Comparison of ENCODE assay signal across 18 cellular contexts in the genomic region with DNA sequence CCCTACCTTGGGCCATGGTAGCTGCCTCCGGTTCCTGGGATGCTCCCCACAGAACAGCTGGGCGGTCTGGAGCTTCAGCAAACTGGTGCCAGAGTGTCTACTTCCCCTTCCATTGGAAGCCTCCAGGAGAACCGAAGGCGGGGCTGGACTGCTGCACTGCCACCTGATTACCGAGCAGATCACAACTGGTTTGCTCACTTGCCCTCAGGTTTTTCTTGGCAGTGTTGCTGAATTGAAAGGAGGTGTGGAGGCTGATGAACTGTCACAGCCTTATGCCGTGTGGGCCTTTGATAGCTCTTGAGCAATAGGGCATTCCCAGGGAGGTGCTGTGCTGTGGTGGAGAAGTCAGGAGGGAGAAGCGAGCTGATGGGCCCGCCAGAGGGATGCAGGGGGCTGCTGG. TPM values are rescaled to one million over a fixed set of nuclear protein-coding genes. Genes with fewer than 3 reads are reported as not detected.
DNase-seq lines count a peak whose midpoint lies in the region; ATAC-seq, FAIRE-seq and TF ChIP-seq lines count a peak whose summit lies in the region.
"Had no signal": no experiment of that assay in that cellular context is flagged by ENCODE, and none has a peak within 500 bp of the region (broad histone marks: within the 10 kb centered on the region; RNA-seq: fewer than 3 reads in every experiment).

TGM5 (minus strand) TSS at position 95 of the 400 bp plus-strand sequence; CDS start at position 16, 79 bp downstream.

- BruUV-seq in K562 (replicated peaks; lab: Mats Ljungman, UMichigan): no TSS peak

- H3K36me3 ChIP-seq in K562 (ENCODE audit: control insufficient read depth, insufficient read depth, low read length) (no peaks in the 10 kb centered on the region), small intestine (ENCODE audit: control insufficient read depth in 2 of 2, insufficient read depth in 2 of 2, low read length in 2 of 2) (no peaks in the 10 kb centered on the region), SJCRH30 (0 out of 2 replicates have a peak, but pooled peaks cover 3% of the 10 kb centered on the region)
- H3K36me3 ChIP-seq: cardiac muscle cell had no signal

- no peak for TF ChIP-seq POLR2A in K562 (conservative IDR thresholded peaks at IDR 0.05)

- peak; percentile 57 for ATAC-seq in K562
- no peak for ATAC-seq in stimulated activated naive B cell treated with anti-CD40 and anti-IgM and Interleukin-4, amounts not matched to agents 10 μg/mL and 1 μg/mL and 100 μg/mL, for 72 hours (replicated peaks)
- ATAC-seq: naive thymus-derived CD4-positive, alpha-beta T cell had no signal

- H3K4me1 ChIP-seq in K562 (replicated peaks in 1 of 2; ENCODE audit: control insufficient read depth in 2 of 2, insufficient read depth in 2 of 2, low read length in 2 of 2) (peaks cover 0 to 7% of the 10 kb centered on the region in 2 experiments; a peak in 1 of 5 replicates), small intestine (ENCODE audit: control insufficient read depth in 2 of 2, insufficient read depth in 1 of 2, low read depth in 1 of 2, low read length in 1 of 2) (no peaks in the 10 kb centered on the region), SJCRH30 (no peaks in the 10 kb centered on the region)

- peaks cover 0 to under 1% of the 10 kb centered on the region in 2 donors for H3K36me3 Mint-ChIP-seq in stimulated activated naive B cell treated with anti-CD40 and anti-IgM and Interleukin-4, amounts not matched to agents 10 μg/mL and 1 μg/mL and 100 μg/mL, for 72 hours
- H3K36me3 Mint-ChIP-seq: naive thymus-derived CD4-positive, alpha-beta T cell had no signal

- CTCF ChIA-PET in K562 (lab: Yijun Ruan, JAX; ENCODE audit: low intra/inter-chr PET ratio): no interaction called here

- intact Hi-C loops in K562 (cut with micrococcal nuclease): no loop called here

- H3K4me3 ChIP-seq in LNCaP clone FGC (ENCODE audit: low read depth, low read length): no peak within 1 kb of the TSS
- H3K4me3 ChIP-seq in K562: no peak within 1 kb of the TSS
- H3K4me3 ChIP-seq in small intestine (ENCODE audit: low read depth in 1 of 2, low read length in 2 of 2): no peak within 1 kb of the TSS
- no peak within 1 kb of the TSS for H3K4me3 ChIP-seq in SJCRH30
- H3K4me3 ChIP-seq: cardiac muscle cell had no signal

- TF ChIP-seq EP300 in K562 (IDR thresholded peaks at IDR 0.05; ENCODE audit: low read length): no peak

- 0 out of 4 replicates have a peak within 1 kb of the TSS, but pooled peaks of 1 of the 2 experiments have one; percentile 10 for H3K9ac ChIP-seq in K562 (ENCODE audit: insufficient read depth in 1 of 2, low read depth in 2 of 2, low read length in 2 of 2)

- no peak for FAIRE-seq in K562 (lab: Jason Lieb, UNC)
- no peak for FAIRE-seq in small intestine (lab: Jason Lieb, UNC)
- FAIRE-seq: H1 had no signal

- in situ Hi-C loops in K562 (cut with MboI): no loop called here

- H3K27ac Mint-ChIP-seq in stimulated activated naive B cell treated with anti-CD40 and anti-IgM and Interleukin-4, amounts not matched to agents 10 μg/mL and 1 μg/mL and 100 μg/mL, for 72 hours: no peak within 1 kb of the TSS
- H3K27ac Mint-ChIP-seq: activated CD4-positive, alpha-beta memory T cell treated with anti-CD3 and anti-CD28 coated beads, Interleukin-2, amount 10 ng/mL, durations not matched to agents 7 days and 5 days; naive thymus-derived CD4-positive, alpha-beta T cell had no signal

- TF ChIP-seq CTCF in LNCaP clone FGC (IDR thresholded peaks at IDR 0.05; ENCODE audit: control insufficient read depth, extremely low read depth, insufficient read depth): no peak
- no peak for TF ChIP-seq CTCF in K562 (IDR thresholded peaks at IDR 0.05 in 2 of 3, conservative IDR thresholded peaks at IDR 0.05 in 1 of 3; ENCODE audit: insufficient read depth in 2 of 3, low read depth in 1 of 3, low read length in 3 of 3)

- no peaks in the 10 kb centered on the region for H3K9me1 ChIP-seq in K562 (ENCODE audit: control insufficient read depth, insufficient read depth, low read length)

- DNase-seq in LNCaP clone FGC (ENCODE audit: low read depth) (peak; percentile 26), K562 (ENCODE audit: extremely low read depth in 1 of 4, low spot score in 3 of 4) (no peak), kidney tubule cell (ENCODE audit: low spot score) (peak; percentile 43), small intestine (peak; percentile 72), NCI-H510A (lab: John Stamatoyannopoulos, UW) (no peak), amniotic stem cell (lab: John Stamatoyannopoulos, UW) (no peak), SJCRH30 (no peak)
- no peak for DNase-seq in stimulated activated naive B cell treated with anti-CD40 and anti-IgM and Interleukin-4, amounts not matched to agents 10 μg/mL and 1 μg/mL and 100 μg/mL, for 72 hours
- DNase-seq: activated CD4-positive, alpha-beta memory T cell treated with anti-CD3 and anti-CD28 coated beads, Interleukin-2, amount 10 ng/mL, durations not matched to agents 7 days and 5 days; AML-193; naive thymus-derived CD4-positive, alpha-beta T cell; NCI-H524; retina had no signal

- H3K4me2 ChIP-seq in K562 (ENCODE audit: insufficient read depth, low read length): no peak within 1 kb of the TSS; the same call in 1 of the 2 replicates

- H3K27ac ChIP-seq in K562 (ENCODE audit: extremely low read depth, low read depth, low read length) (no peak within 1 kb of the TSS), small intestine (ENCODE audit: low read depth in 1 of 2, low read length in 1 of 2) (no peak within 1 kb of the TSS), SJCRH30 (no peak within 1 kb of the TSS)
- H3K27ac ChIP-seq: cardiac muscle cell, VCaP had no signal

- POLR2A ChIA-PET in K562 (lab: Yijun Ruan, JAX): interaction anchor here (0.5 to 1.5 kb wide), 3 partner anchors 25 to 827 kb away, joined by 3 to 5 read pairs (median 4); no protein-coding TSS in a partner anchor

- H3K9me3 ChIP-seq in K562 (replicated peaks; ENCODE audit: control insufficient read depth, insufficient read depth, low read depth, low read length) (no peaks in the 10 kb centered on the region), small intestine (ENCODE audit: control insufficient read depth, low read depth) (no peaks in the 10 kb centered on the region), SJCRH30 (replicated peaks) (no peaks in the 10 kb centered on the region)

- H3K4me3 Mint-ChIP-seq in stimulated activated naive B cell treated with anti-CD40 and anti-IgM and Interleukin-4, amounts not matched to agents 10 μg/mL and 1 μg/mL and 100 μg/mL, for 72 hours: no peak within 1 kb of the TSS
- H3K4me3 Mint-ChIP-seq: activated CD4-positive, alpha-beta memory T cell treated with anti-CD3 and anti-CD28 coated beads, Interleukin-2, amount 10 ng/mL, durations not matched to agents 7 days and 5 days; naive thymus-derived CD4-positive, alpha-beta T cell had no signal

- H3K4me1 Mint-ChIP-seq in stimulated activated naive B cell treated with anti-CD40 and anti-IgM and Interleukin-4, amounts not matched to agents 10 μg/mL and 1 μg/mL and 100 μg/mL, for 72 hours: peaks cover 23 to 32% of the 10 kb centered on the region in 2 donors

- H3K9me3 Mint-ChIP-seq in stimulated activated naive B cell treated with anti-CD40 and anti-IgM and Interleukin-4, amounts not matched to agents 10 μg/mL and 1 μg/mL and 100 μg/mL, for 72 hours: peaks cover 0 to 2% of the 10 kb centered on the region in 2 donors
- H3K9me3 Mint-ChIP-seq: activated CD4-positive, alpha-beta memory T cell treated with anti-CD3 and anti-CD28 coated beads, Interleukin-2, amount 10 ng/mL, durations not matched to agents 7 days and 5 days had no signal

- H2AFZ ChIP-seq in K562 (ENCODE audit: low read depth, low read length): no peak within 1 kb of the TSS; the same call in 1 of the 2 replicates

- no peak for TF ChIP-seq RAD21 in K562 (CRISPR knock-in tag; conservative IDR thresholded peaks at IDR 0.05 in 1 of 2, IDR thresholded peaks at IDR 0.05 in 1 of 2)

- no peaks in the 10 kb centered on the region for H3K79me2 ChIP-seq in K562 (ENCODE audit: control insufficient read depth, insufficient read depth, low read length)

- no peaks in the 10 kb centered on the region for H3K27me3 Mint-ChIP-seq in stimulated activated naive B cell treated with anti-CD40 and anti-IgM and Interleukin-4, amounts not matched to agents 10 μg/mL and 1 μg/mL and 100 μg/mL, for 72 hours

- H3K27me3 ChIP-seq in K562 (ENCODE audit: control insufficient read depth in 2 of 2, insufficient read depth in 2 of 2, low read length in 2 of 2) (peaks cover 9 to 32% of the 10 kb centered on the region in 2 experiments), small intestine (ENCODE audit: control insufficient read depth in 2 of 2, insufficient read depth in 2 of 2, low read length in 2 of 2) (no peaks in the 10 kb centered on the region), SJCRH30 (0 out of 2 replicates have a peak, but pooled peaks cover 3% of the 10 kb centered on the region)

- WGBS in K562 (ENCODE audit: insufficient coverage, low coverage, missing lambda C conversion rate): 11% methylated on average over 8 of the region's 8 CpGs
- WGBS in small intestine, 3 donors: 13 to 56% (median 38%) methylated on average over 8 of the region's 8 CpGs

- no peaks in the 10 kb centered on the region for H4K20me1 ChIP-seq in K562 (replicated peaks; ENCODE audit: control insufficient read depth, insufficient read depth, low read length)

TF ChIP-seq in K562, 482 proteins besides CTCF, POLR2A, EP300 and RAD21 (continues in another document):
- TF ChIP-seq RHOXF2B (CRISPR knock-in tag; conservative IDR thresholded peaks at IDR 0.05): no peak

RNA-seq across cellular contexts. Expression of gene TGM5, which starts in this region (rescaled TPM):
- total RNA-seq in K562 (2011; cell fraction: chromatin; rRNA removed; ENCODE audit: low replicate concordance): 0.12 TPM in 1 of 2 replicates, not detected in the other
- not detected in 2 replicates for total RNA-seq in K562 (2011; cell fraction: nucleolus; rRNA removed)
- not detected in 2 replicates for total RNA-seq in K562 (2011; cell fraction: nucleoplasm; rRNA removed)
- not detected in 2 replicates for total RNA-seq in K562 (2014; rRNA removed)
- total RNA-seq in K562 (2014; rRNA removed; fragmentation: Illumina TruSeq; extraction: Trizol): not detected in 2 replicates
- 0.07 and 0.15 TPM in 2 replicates for total RNA-seq in K562 (2015; rRNA removed; fragmentation: Illumina TruSeq; extraction: Trizol)
- not detected in 2 replicates for total RNA-seq in K562 (2021)
- 0.07 TPM in 1 of 2 replicates, not detected in the other for polyA plus RNA-seq in K562 (2011; rRNA removed)
- polyA plus RNA-seq in K562 (2011; cell fraction: cytosol; rRNA removed): 0.12 and 0.15 TPM in 2 replicates
- 0.06 and 0.07 TPM in 2 replicates for polyA plus RNA-seq in K562 (2011; cell fraction: nucleus; rRNA removed)
- 0.03 TPM in 1 of 2 replicates, not detected in the other for polyA plus RNA-seq in K562 (2012)
- polyA plus RNA-seq in K562 (2014; fragmentation: Illumina TruSeq; extraction: Trizol): not detected in 2 replicates
- polyA plus RNA-seq in K562 (2014; fragmentation: Nextera tagmentation; extraction: Ambion mirVana): under 1 TPM; 0.03 to 0.10 TPM
- polyA plus RNA-seq in K562 (2014; rRNA removed): not detected in 2 replicates
- not detected in 2 replicates for polyA minus RNA-seq in K562 (2011; rRNA and poly(A)+ RNA removed)
- polyA minus RNA-seq in K562 (2011; cell fraction: cytosol; rRNA and poly(A)+ RNA removed): not detected in 2 replicates
- polyA minus RNA-seq in K562 (2011; cell fraction: nucleus; rRNA and poly(A)+ RNA removed): 0.22 TPM in 1 of 2 replicates, not detected in the other
- under 1 TPM in 1 of 3 donors, not detected in 2; 0.03 TPM for polyA plus RNA-seq in small intestine
- not detected in 2 replicates for total RNA-seq in SJCRH30 (2014; rRNA removed; shearing (Covaris generic))
- total RNA-seq: cardiac muscle cell, H1, liver, temporal lobe had no signal
- polyA plus RNA-seq: cardiac muscle cell; H1; liver; naive thymus-derived CD4-positive, alpha-beta T cell had no signal

Comparison
In these comparisons a context has a peak if more than half of its experiments do, and no peak if none do; other contexts are left out.
1. Peak in ATAC-seq in K562; RNA of the gene not detected or under 1 TPM.
2. Peak in DNase-seq in small intestine; RNA of the gene not detected or under 1 TPM.
3. DNase-seq: peak in LNCaP clone FGC (single experiment) and kidney tubule cell (single experiment); none in K562 (0 of 4), stimulated activated naive B cell treated with anti-CD40 and anti-IgM and Interleukin-4, amounts not matched to agents 10 μg/mL and 1 μg/mL and 100 μg/mL, for 72 hours (single experiment), NCI-H510A (single experiment), amniotic stem cell (single experiment) and SJCRH30 (0 of 2).